ENCODE assay signal across 14 cellular contexts in genomic region chr11:2944530-2944929, GRCh38. TPM values are rescaled to one million over a fixed set of nuclear protein-coding genes. Genes with fewer than 3 reads are reported as not detected.
DNase-seq lines count a peak whose midpoint lies in the region; ATAC-seq, FAIRE-seq and TF ChIP-seq lines count a peak whose summit lies in the region.
"Had no signal": no experiment of that assay in that cellular context is flagged by ENCODE, and none has a peak within 500 bp of the region (broad histone marks: within the 10 kb centered on the region; RNA-seq: fewer than 3 reads in every experiment).

No MANE protein-coding gene starts in this region.

- no peak overlapping the region for H3K4me3 ChIP-seq in left ventricle myocardium inferior
- no peak overlapping the region for H3K4me3 ChIP-seq in heart right ventricle
- no peak overlapping the region for H3K4me3 ChIP-seq in kidney (ENCODE audit: low read length in 2 of 2)
- H3K4me3 ChIP-seq in thoracic aorta: no peak overlapping the region

- WGBS in heart right ventricle, 2 donors: 89 to 92% methylated on average over 24 of the region's 24 CpGs

- peaks cover 25% of the 10 kb centered on the region for H3K36me3 ChIP-seq in left ventricle myocardium inferior
- H3K36me3 ChIP-seq in heart right ventricle: peaks cover 0 to 53% (median under 1%) of the 10 kb centered on the region in 9 donors
- H3K36me3 ChIP-seq in kidney (ENCODE audit: control insufficient read depth in 1 of 2, insufficient read depth in 2 of 2, low read length in 2 of 2): peaks cover 5 to 28% of the 10 kb centered on the region in 2 donors
- H3K36me3 ChIP-seq in thoracic aorta: peaks cover 7% of the 10 kb centered on the region

- H3K36me3 Mint-ChIP-seq in T-cell: peaks cover 35% of the 10 kb centered on the region

- H3K4me3 Mint-ChIP-seq in T-cell: peak overlapping the region in 1 of 3 donors; percentile 70

- no peak overlapping the region for H3K9ac ChIP-seq in kidney (ENCODE audit: low read length in 2 of 2)

- in situ Hi-C loops in G401 (cut with HindIII; ENCODE audit: low sequenced_read_pairs): no loop called here

- DNase-seq in left ventricle myocardium inferior (no peak), heart right ventricle (no peak), T-cell (no peak), kidney (peak; percentile 79), thoracic aorta (ENCODE audit: low spot score) (no peak), NCI-H2171 treated with DMSO at 0.1 percent for 48 hours (lab: John Stamatoyannopoulos, UW) (no peak), G401 (ENCODE audit: low spot score) (no peak)
- DNase-seq: AML-193, KBM-7, NCI-H1417, substantia nigra, WERI-Rb-1 had no signal

- no peaks in the 10 kb centered on the region for H3K27me3 Mint-ChIP-seq in T-cell

- intact Hi-C loops in left ventricle myocardium inferior (cut with micrococcal nuclease): no loop called here
- intact Hi-C loops in heart right ventricle (cut with DNase I): no loop called here
- intact Hi-C loops in kidney (cut with DNase I): no loop called here

- no peak for FAIRE-seq in kidney (lab: Jason Lieb, UNC)
- FAIRE-seq: small intestine had no signal

- CTCF ChIA-PET in T-cell (lab: Charles Lee): no interaction called here

- ATAC-seq in heart right ventricle: no peak
- ATAC-seq in T-cell (replicated peaks in 1 of 4): no peak
- ATAC-seq in thoracic aorta (ENCODE audit: insufficient number of reproducible peaks, low FRiP score, low read depth): no peak
- ATAC-seq in GM21825 (IDR thresholded peaks at IDR 0.05; ENCODE audit: unreplicated experiment): no peak

- peaks cover 50% of the 10 kb centered on the region for H3K4me1 ChIP-seq in left ventricle myocardium inferior
- H3K4me1 ChIP-seq in heart right ventricle: peaks cover 5 to 50% (median 26%) of the 10 kb centered on the region in 9 donors
- H3K4me1 ChIP-seq in kidney (ENCODE audit: control insufficient read depth in 1 of 2, insufficient read depth in 1 of 2, low read depth in 1 of 2, low read length in 2 of 2): peaks cover 18 to 29% of the 10 kb centered on the region in 2 donors
- H3K4me1 ChIP-seq in thoracic aorta (ENCODE audit: control insufficient read depth in 1 of 2, low read depth in 2 of 2): peaks cover 11 to 32% of the 10 kb centered on the region in 2 donors

- POLR2A ChIA-PET in T-cell (lab: Charles Lee): no interaction called here

- TF ChIP-seq CTCF in left ventricle myocardium inferior (IDR thresholded peaks at IDR 0.05; ENCODE audit: borderline replicate concordance) (no peak), heart right ventricle (IDR thresholded peaks at IDR 0.05) (no peak), kidney (IDR thresholded peaks at IDR 0.05; ENCODE audit: borderline replicate concordance, extremely low read depth, insufficient read depth) (no peak), thoracic aorta (IDR thresholded peaks at IDR 0.05) (no peak)

- no peaks in the 10 kb centered on the region for H3K9me3 Mint-ChIP-seq in T-cell

- no peaks in the 10 kb centered on the region for H3K27me3 ChIP-seq in left ventricle myocardium inferior (ENCODE audit: low read depth)
- no peaks in the 10 kb centered on the region for H3K27me3 ChIP-seq in heart right ventricle
- no peaks in the 10 kb centered on the region for H3K27me3 ChIP-seq in thoracic aorta (replicated peaks; ENCODE audit: insufficient read depth)

- H3K9me3 ChIP-seq in left ventricle myocardium inferior (replicated peaks) (no peaks in the 10 kb centered on the region), heart right ventricle (peaks cover 0 to 2% (median 0%) of the 10 kb centered on the region in 11 donors), kidney (ENCODE audit: control insufficient read depth in 1 of 2, low read length in 2 of 2) (no peaks in the 10 kb centered on the region), thoracic aorta (no peaks in the 10 kb centered on the region)

- H3K27ac ChIP-seq in left ventricle myocardium inferior (replicated peaks) (peak overlapping the region; percentile 72), heart right ventricle (peak overlapping the region in 3 of 10 donors; percentile 53 to 73 (median 70)), kidney (ENCODE audit: low read depth in 2 of 2, low read length in 2 of 2) (no peak overlapping the region), thoracic aorta (peak overlapping the region; percentile 33 to 64)
- H3K27ac ChIP-seq: WERI-Rb-1 had no signal

- H3K4me1 Mint-ChIP-seq in T-cell: peaks cover 64 to 73% (median 65%) of the 10 kb centered on the region in 3 donors

- peak overlapping the region; percentile 11 to 60 for H3K27ac Mint-ChIP-seq in T-cell

RNA-seq across cellular contexts. Expression of gene PHLDA2, which starts 15.3 kb away (rescaled TPM):
- not detected for total RNA-seq in left ventricle myocardium inferior
- total RNA-seq in heart right ventricle: 1 to 10 TPM in 3 of 10 donors, under 1 TPM in 6, not detected in 1; 0.39 to 2.8 (median 0.80) TPM
- 10 to 100 TPM in 1 of 2 donors, 1 to 10 TPM in 1; 1.6 to 14.2 TPM for polyA plus RNA-seq in heart right ventricle
- 1 to 10 TPM in 1 of 5 donors, under 1 TPM in 4; 0.65 to 1.3 (median 0.79) TPM for total RNA-seq in T-cell
- 19.7 TPM for total RNA-seq in kidney
- 9.0 TPM for polyA plus RNA-seq in kidney (ENCODE audit: insufficient read depth, low read depth, low replicate concordance)
- total RNA-seq in thoracic aorta: 10 to 100 TPM; 14.4 to 21.3 TPM
- 2.2 and 3.1 TPM in 2 replicates for total RNA-seq in G401 (2014; rRNA removed; shearing (Covaris generic))

RNA-seq across cellular contexts. Expression of gene NAP1L4, which starts 47.6 kb away (rescaled TPM):
- total RNA-seq in left ventricle myocardium inferior (175 TPM), heart right ventricle (100 to 1,000 TPM; 167 to 233 (median 191) TPM), T-cell (100 to 1,000 TPM; 253 to 388 (median 299) TPM), kidney (133 TPM), thoracic aorta (10 to 100 TPM; 62.8 to 83.7 TPM)
- polyA plus RNA-seq in heart right ventricle (100 to 1,000 TPM in 1 of 2 donors, 10 to 100 TPM in 1; 98.5 to 102 TPM), kidney (ENCODE audit: insufficient read depth, low read depth, low replicate concordance) (120 TPM)
- 182 and 291 TPM in 2 replicates for total RNA-seq in G401 (2014; rRNA removed; shearing (Covaris generic))

RNA-seq across cellular contexts. Expression of gene CDKN1C, which starts 59.0 kb away (rescaled TPM):
- total RNA-seq in left ventricle myocardium inferior (33.0 TPM), heart right ventricle (10 to 100 TPM; 16.9 to 48.0 (median 25.4) TPM), T-cell (1 to 10 TPM; 2.1 to 7.0 (median 5.3) TPM), kidney (54.8 TPM), thoracic aorta (10 to 100 TPM; 17.1 to 25.0 TPM)
- polyA plus RNA-seq in heart right ventricle (10 to 100 TPM; 50.3 to 55.3 TPM), kidney (ENCODE audit: insufficient read depth, low read depth, low replicate concordance) (192 TPM)
- total RNA-seq in G401 (2014; rRNA removed; shearing (Covaris generic)): 14.0 and 15.6 TPM in 2 replicates

Comparison
In these comparisons a context has a peak if more than half of its experiments do, and no peak if none do; other contexts are left out.
1. H3K27ac ChIP-seq: peak in left ventricle myocardium inferior (single experiment) and thoracic aorta (2 of 2); none in kidney (0 of 2).